In genomic region chr16:65097296-65097695, GRCh38 we compare ENCODE assay signal across 6 cellular contexts. TPM values are rescaled to one million over a fixed set of nuclear protein-coding genes. Genes with fewer than 3 reads are reported as not detected.
"Had no signal": no experiment of that assay in that cellular context is flagged by ENCODE, and none has a peak within 500 bp of the region (broad histone marks: within the 10 kb centered on the region; RNA-seq: fewer than 3 reads in every experiment).

No MANE protein-coding gene starts in this region.

- H3K9me3 ChIP-seq: HAP-1 had no signal

- H3K36me3 ChIP-seq: HAP-1 had no signal

- H3K9ac ChIP-seq: GM23248 had no signal

- H3K4me3 ChIP-seq: GM23248, HAP-1 had no signal

- DNase-seq: GM23248, GOT3, H7, IMR-90 had no signal

- H2AFZ ChIP-seq: GM23248 had no signal

- H3K27ac ChIP-seq: GM23248 had no signal

- H3K4me1 ChIP-seq: HAP-1 had no signal

RNA-seq across cellular contexts. Expression of gene CDH11, which starts 24.6 kb away (rescaled TPM):
- total RNA-seq: HT-29 had no signal
